Comparison of ENCODE assay signal across 1 cellular context in genomic region chr2:44805391-44805790, GRCh38.
TF ChIP-seq lines count a peak whose summit lies in the region.

No MANE protein-coding gene starts in this region.

TF ChIP-seq in GM12878, 131 proteins besides CTCF, POLR2A, EP300 and RAD21 (continued from another document):
- TF ChIP-seq, protein P1, sequence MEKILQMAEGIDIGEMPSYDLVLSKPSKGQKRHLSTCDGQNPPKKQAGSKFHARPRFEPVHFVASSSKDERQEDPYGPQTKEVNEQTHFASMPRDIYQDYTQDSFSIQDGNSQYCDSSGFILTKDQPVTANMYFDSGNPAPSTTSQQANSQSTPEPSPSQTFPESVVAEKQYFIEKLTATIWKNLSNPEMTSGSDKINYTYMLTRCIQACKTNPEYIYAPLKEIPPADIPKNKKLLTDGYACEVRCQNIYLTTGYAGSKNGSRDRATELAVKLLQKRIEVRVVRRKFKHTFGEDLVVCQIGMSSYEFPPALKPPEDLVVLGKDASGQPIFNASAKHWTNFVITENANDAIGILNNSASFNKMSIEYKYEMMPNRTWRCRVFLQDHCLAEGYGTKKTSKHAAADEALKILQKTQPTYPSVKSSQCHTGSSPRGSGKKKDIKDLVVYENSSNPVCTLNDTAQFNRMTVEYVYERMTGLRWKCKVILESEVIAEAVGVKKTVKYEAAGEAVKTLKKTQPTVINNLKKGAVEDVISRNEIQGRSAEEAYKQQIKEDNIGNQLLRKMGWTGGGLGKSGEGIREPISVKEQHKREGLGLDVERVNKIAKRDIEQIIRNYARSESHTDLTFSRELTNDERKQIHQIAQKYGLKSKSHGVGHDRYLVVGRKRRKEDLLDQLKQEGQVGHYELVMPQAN (conservative IDR thresholded peaks at IDR 0.05), result no peak
